Comparison of ENCODE assay signal across 1 cellular context in the genomic region with DNA sequence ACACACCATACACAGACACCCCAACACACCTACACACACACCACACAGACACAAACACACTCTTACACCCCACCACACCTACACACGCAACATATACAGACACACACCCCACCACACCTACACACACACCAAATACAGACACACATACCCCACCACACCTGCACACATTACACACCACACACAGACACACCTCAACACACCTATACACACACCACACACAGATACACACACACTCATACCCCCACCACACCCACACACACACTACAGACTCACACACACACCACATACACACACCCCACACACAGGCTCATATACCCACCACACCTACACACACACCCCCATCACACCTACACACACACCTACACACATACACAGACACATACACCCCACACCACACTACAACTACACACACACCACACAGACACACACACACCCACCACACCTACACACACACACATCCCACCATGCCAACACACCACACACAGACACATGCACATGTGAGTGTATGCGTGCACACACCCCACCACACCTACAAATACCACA.
TF ChIP-seq lines count a peak whose summit lies in the region.

No MANE protein-coding gene starts in this region.

TF ChIP-seq in HepG2, 621 proteins besides CTCF, POLR2A, EP300 and RAD21 (continues in another document):
- TF ChIP-seq NBN (conservative IDR thresholded peaks at IDR 0.05) (peak; percentile 4; the same call in 1 of the 2 replicates), HNF4A (CRISPR knock-in tag; IDR thresholded peaks at IDR 0.05) (no peak), ZNF354B (CRISPR knock-in tag; IDR thresholded peaks at IDR 0.05) (no peak), RFX1 (IDR thresholded peaks at IDR 0.05) (no peak), ZFYVE20 (CRISPR knock-in tag; IDR thresholded peaks at IDR 0.05; ENCODE audit: borderline replicate concordance, low read depth) (no peak), ZNF44 (CRISPR knock-in tag; IDR thresholded peaks at IDR 0.05) (no peak), ZBTB20 (CRISPR knock-in tag; IDR thresholded peaks at IDR 0.05; ENCODE audit: borderline replicate concordance, low read depth) (no peak), ZNF468 (CRISPR knock-in tag; IDR thresholded peaks at IDR 0.05) (no peak), ZMYM3 (CRISPR knock-in tag; IDR thresholded peaks at IDR 0.05) (no peak), AGO2 (optimal IDR thresholded peaks at IDR 0.05; ENCODE audit: low read depth, low read length) (no peak), ZNF563 (CRISPR knock-in tag; IDR thresholded peaks at IDR 0.05) (no peak), ATF7-NPFF (CRISPR knock-in tag; IDR thresholded peaks at IDR 0.05; ENCODE audit: low read depth) (no peak), KDM5A (IDR thresholded peaks at IDR 0.05; ENCODE audit: borderline replicate concordance, low read length) (no peak), ZNF225 (CRISPR knock-in tag; IDR thresholded peaks at IDR 0.05) (0 out of 2 replicates have a peak, but pooled peaks have one; percentile 27), ZNF883 (CRISPR knock-in tag; IDR thresholded peaks at IDR 0.05; ENCODE audit: not compliant biosample characterization) (no peak), CCAR2 (optimal IDR thresholded peaks at IDR 0.05; ENCODE audit: low read depth, low read length) (peak; percentile 48), U2AF1 (optimal IDR thresholded peaks at IDR 0.05; ENCODE audit: low read depth, low read length) (no peak), SMARCE1 (IDR thresholded peaks at IDR 0.05; ENCODE audit: borderline replicate concordance) (no peak), ZNF766 (CRISPR knock-in tag; IDR thresholded peaks at IDR 0.05; ENCODE audit: borderline replicate concordance) (no peak), MXI1 (IDR thresholded peaks at IDR 0.05; ENCODE audit: borderline replicate concordance, low read depth, low read length) (no peak), ZNF7 (CRISPR knock-in tag; IDR thresholded peaks at IDR 0.05) (no peak), ZNF570 (CRISPR knock-in tag; IDR thresholded peaks at IDR 0.05; ENCODE audit: borderline replicate concordance) (no peak), KDM5B (CRISPR knock-in tag; IDR thresholded peaks at IDR 0.05; ENCODE audit: borderline replicate concordance) (no peak), TOPORS (CRISPR knock-in tag; IDR thresholded peaks at IDR 0.05) (no peak), HOXA7 (CRISPR knock-in tag; IDR thresholded peaks at IDR 0.05) (peak; percentile 63; the same call in 1 of the 2 replicates), ZNF10 (CRISPR knock-in tag; IDR thresholded peaks at IDR 0.05; ENCODE audit: borderline replicate concordance, low read depth) (no peak), ZNF547 (CRISPR knock-in tag; IDR thresholded peaks at IDR 0.05) (no peak), ZNF557 (CRISPR knock-in tag; IDR thresholded peaks at IDR 0.05) (no peak), ZNF567 (CRISPR knock-in tag; IDR thresholded peaks at IDR 0.05; ENCODE audit: borderline replicate concordance) (no peak), SRSF9 (IDR thresholded peaks at IDR 0.05; ENCODE audit: borderline replicate concordance, insufficient read depth, low read depth, low read length, poor library complexity, severe bottlenecking) (no peak), GABPA (IDR thresholded peaks at IDR 0.05; ENCODE audit: low read depth, low read length) (no peak), GABPA (CRISPR knock-in tag; IDR thresholded peaks at IDR 0.05; ENCODE audit: low read depth) (no peak), ZFP36L1 (CRISPR knock-in tag; IDR thresholded peaks at IDR 0.05) (no peak), ZNF841 (CRISPR knock-in tag; IDR thresholded peaks at IDR 0.05; ENCODE audit: borderline replicate concordance) (0 out of 2 replicates have a peak, but pooled peaks have one; percentile 27), SPEN (CRISPR knock-in tag; IDR thresholded peaks at IDR 0.05; ENCODE audit: low read depth) (no peak), ZNF672 (CRISPR knock-in tag; IDR thresholded peaks at IDR 0.05) (peak; percentile 55; the same call in 1 of the 2 replicates), GABPB1 (CRISPR knock-in tag; IDR thresholded peaks at IDR 0.05) (no peak), SIN3B (IDR thresholded peaks at IDR 0.05; ENCODE audit: low read length) (no peak), CCDC6 (CRISPR knock-in tag; IDR thresholded peaks at IDR 0.05) (no peak), EEA1 (CRISPR knock-in tag; IDR thresholded peaks at IDR 0.05; ENCODE audit: borderline replicate concordance) (no peak), ZNF607 (CRISPR knock-in tag; IDR thresholded peaks at IDR 0.05; ENCODE audit: borderline replicate concordance) (no peak), FIP1L1 (IDR thresholded peaks at IDR 0.05; ENCODE audit: borderline replicate concordance, insufficient read depth, low read depth, low read length) (no peak), ZFAT (CRISPR knock-in tag; conservative IDR thresholded peaks at IDR 0.05) (no peak), HOXD1 (CRISPR knock-in tag; IDR thresholded peaks at IDR 0.05) (no peak), ISX (CRISPR knock-in tag; conservative IDR thresholded peaks at IDR 0.05) (no peak), CBX1 (IDR thresholded peaks at IDR 0.05; ENCODE audit: low read depth) (no peak), RAD51 (IDR thresholded peaks at IDR 0.05; ENCODE audit: borderline replicate concordance) (peak; percentile 17; the same call in 1 of the 2 replicates), BCL6 (CRISPR knock-in tag; IDR thresholded peaks at IDR 0.05) (no peak), ZNF121 (CRISPR knock-in tag; IDR thresholded peaks at IDR 0.05) (no peak), ZFP36L2 (CRISPR knock-in tag; IDR thresholded peaks at IDR 0.05) (no peak), ZNF263 (CRISPR knock-in tag; IDR thresholded peaks at IDR 0.05) (no peak), MYNN (CRISPR knock-in tag; IDR thresholded peaks at IDR 0.05; ENCODE audit: low read depth) (no peak), SP2 (CRISPR knock-in tag; IDR thresholded peaks at IDR 0.05) (no peak), SYNCRIP (IDR thresholded peaks at IDR 0.05; ENCODE audit: insufficient read depth, low read depth, low read length) (no peak), MEIS2 (CRISPR knock-in tag; IDR thresholded peaks at IDR 0.05) (no peak), ZNF589 (CRISPR knock-in tag; conservative IDR thresholded peaks at IDR 0.05) (0 out of 2 replicates have a peak, but pooled peaks have one; percentile 24), PAF1 (CRISPR knock-in tag; IDR thresholded peaks at IDR 0.05) (no peak), ATF1 (CRISPR knock-in tag; IDR thresholded peaks at IDR 0.05) (no peak)
- TF ChIP-seq, protein P1, sequence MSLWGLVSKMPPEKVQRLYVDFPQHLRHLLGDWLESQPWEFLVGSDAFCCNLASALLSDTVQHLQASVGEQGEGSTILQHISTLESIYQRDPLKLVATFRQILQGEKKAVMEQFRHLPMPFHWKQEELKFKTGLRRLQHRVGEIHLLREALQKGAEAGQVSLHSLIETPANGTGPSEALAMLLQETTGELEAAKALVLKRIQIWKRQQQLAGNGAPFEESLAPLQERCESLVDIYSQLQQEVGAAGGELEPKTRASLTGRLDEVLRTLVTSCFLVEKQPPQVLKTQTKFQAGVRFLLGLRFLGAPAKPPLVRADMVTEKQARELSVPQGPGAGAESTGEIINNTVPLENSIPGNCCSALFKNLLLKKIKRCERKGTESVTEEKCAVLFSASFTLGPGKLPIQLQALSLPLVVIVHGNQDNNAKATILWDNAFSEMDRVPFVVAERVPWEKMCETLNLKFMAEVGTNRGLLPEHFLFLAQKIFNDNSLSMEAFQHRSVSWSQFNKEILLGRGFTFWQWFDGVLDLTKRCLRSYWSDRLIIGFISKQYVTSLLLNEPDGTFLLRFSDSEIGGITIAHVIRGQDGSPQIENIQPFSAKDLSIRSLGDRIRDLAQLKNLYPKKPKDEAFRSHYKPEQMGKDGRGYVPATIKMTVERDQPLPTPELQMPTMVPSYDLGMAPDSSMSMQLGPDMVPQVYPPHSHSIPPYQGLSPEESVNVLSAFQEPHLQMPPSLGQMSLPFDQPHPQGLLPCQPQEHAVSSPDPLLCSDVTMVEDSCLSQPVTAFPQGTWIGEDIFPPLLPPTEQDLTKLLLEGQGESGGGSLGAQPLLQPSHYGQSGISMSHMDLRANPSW (CRISPR knock-in tag; IDR thresholded peaks at IDR 0.05; ENCODE audit: borderline replicate concordance) = no peak
- TF ChIP-seq, protein P2, sequence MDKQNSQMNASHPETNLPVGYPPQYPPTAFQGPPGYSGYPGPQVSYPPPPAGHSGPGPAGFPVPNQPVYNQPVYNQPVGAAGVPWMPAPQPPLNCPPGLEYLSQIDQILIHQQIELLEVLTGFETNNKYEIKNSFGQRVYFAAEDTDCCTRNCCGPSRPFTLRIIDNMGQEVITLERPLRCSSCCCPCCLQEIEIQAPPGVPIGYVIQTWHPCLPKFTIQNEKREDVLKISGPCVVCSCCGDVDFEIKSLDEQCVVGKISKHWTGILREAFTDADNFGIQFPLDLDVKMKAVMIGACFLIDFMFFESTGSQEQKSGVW (CRISPR knock-in tag; IDR thresholded peaks at IDR 0.05; ENCODE audit: borderline replicate concordance) = no peak
- TF ChIP-seq, protein P3, sequence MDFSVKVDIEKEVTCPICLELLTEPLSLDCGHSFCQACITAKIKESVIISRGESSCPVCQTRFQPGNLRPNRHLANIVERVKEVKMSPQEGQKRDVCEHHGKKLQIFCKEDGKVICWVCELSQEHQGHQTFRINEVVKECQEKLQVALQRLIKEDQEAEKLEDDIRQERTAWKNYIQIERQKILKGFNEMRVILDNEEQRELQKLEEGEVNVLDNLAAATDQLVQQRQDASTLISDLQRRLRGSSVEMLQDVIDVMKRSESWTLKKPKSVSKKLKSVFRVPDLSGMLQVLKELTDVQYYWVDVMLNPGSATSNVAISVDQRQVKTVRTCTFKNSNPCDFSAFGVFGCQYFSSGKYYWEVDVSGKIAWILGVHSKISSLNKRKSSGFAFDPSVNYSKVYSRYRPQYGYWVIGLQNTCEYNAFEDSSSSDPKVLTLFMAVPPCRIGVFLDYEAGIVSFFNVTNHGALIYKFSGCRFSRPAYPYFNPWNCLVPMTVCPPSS (IDR thresholded peaks at IDR 0.05) = no peak
- TF ChIP-seq, protein P4, sequence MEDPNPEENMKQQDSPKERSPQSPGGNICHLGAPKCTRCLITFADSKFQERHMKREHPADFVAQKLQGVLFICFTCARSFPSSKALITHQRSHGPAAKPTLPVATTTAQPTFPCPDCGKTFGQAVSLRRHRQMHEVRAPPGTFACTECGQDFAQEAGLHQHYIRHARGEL (CRISPR knock-in tag; IDR thresholded peaks at IDR 0.05) = no peak
- TF ChIP-seq, protein P5, sequence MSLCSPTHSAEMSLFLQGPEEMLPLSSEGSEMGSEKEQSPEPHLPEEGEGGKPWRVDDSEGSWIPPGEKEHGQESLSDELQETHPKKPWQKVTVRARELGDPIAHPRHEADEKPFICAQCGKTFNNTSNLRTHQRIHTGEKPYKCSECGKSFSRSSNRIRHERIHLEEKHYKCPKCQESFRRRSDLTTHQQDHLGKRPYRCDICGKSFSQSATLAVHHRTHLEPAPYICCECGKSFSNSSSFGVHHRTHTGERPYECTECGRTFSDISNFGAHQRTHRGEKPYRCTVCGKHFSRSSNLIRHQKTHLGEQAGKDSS (CRISPR knock-in tag; IDR thresholded peaks at IDR 0.05; ENCODE audit: borderline replicate concordance, low read depth) = 0 out of 2 replicates have a peak, but pooled peaks have one; percentile 19
- TF ChIP-seq, protein P6, sequence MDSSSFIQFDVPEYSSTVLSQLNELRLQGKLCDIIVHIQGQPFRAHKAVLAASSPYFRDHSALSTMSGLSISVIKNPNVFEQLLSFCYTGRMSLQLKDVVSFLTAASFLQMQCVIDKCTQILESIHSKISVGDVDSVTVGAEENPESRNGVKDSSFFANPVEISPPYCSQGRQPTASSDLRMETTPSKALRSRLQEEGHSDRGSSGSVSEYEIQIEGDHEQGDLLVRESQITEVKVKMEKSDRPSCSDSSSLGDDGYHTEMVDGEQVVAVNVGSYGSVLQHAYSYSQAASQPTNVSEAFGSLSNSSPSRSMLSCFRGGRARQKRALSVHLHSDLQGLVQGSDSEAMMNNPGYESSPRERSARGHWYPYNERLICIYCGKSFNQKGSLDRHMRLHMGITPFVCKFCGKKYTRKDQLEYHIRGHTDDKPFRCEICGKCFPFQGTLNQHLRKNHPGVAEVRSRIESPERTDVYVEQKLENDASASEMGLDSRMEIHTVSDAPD (CRISPR knock-in tag; IDR thresholded peaks at IDR 0.05) = no peak
- TF ChIP-seq, protein P7, sequence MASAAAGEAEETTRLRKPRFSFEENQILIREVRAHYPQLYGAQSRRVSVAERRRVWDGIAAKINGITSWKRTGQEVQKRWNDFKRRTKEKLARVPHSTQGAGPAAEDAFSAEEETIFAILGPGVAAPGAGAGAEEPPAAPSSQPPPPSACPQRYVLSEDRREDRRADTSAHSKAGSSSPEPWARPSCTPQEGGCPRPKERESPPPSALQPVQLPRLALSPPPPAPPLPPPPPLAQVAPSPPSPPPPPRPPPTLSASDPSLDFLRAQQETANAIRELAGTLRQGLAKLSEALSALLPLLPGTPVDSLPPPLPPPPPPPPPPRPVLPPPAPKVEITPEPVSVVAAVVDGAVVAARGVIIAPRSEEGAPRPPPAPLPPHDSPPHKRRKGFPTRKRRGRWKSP (CRISPR knock-in tag; IDR thresholded peaks at IDR 0.05) = no peak
- TF ChIP-seq, protein P8, sequence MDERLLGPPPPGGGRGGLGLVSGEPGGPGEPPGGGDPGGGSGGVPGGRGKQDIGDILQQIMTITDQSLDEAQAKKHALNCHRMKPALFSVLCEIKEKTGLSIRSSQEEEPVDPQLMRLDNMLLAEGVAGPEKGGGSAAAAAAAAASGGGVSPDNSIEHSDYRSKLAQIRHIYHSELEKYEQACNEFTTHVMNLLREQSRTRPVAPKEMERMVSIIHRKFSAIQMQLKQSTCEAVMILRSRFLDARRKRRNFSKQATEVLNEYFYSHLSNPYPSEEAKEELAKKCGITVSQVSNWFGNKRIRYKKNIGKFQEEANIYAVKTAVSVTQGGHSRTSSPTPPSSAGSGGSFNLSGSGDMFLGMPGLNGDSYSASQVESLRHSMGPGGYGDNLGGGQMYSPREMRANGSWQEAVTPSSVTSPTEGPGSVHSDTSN (CRISPR knock-in tag; IDR thresholded peaks at IDR 0.05) = no peak
- TF ChIP-seq, protein P9, sequence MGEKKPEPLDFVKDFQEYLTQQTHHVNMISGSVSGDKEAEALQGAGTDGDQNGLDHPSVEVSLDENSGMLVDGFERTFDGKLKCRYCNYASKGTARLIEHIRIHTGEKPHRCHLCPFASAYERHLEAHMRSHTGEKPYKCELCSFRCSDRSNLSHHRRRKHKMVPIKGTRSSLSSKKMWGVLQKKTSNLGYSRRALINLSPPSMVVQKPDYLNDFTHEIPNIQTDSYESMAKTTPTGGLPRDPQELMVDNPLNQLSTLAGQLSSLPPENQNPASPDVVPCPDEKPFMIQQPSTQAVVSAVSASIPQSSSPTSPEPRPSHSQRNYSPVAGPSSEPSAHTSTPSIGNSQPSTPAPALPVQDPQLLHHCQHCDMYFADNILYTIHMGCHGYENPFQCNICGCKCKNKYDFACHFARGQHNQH (CRISPR knock-in tag; IDR thresholded peaks at IDR 0.05) = no peak
- TF ChIP-seq, protein P10, sequence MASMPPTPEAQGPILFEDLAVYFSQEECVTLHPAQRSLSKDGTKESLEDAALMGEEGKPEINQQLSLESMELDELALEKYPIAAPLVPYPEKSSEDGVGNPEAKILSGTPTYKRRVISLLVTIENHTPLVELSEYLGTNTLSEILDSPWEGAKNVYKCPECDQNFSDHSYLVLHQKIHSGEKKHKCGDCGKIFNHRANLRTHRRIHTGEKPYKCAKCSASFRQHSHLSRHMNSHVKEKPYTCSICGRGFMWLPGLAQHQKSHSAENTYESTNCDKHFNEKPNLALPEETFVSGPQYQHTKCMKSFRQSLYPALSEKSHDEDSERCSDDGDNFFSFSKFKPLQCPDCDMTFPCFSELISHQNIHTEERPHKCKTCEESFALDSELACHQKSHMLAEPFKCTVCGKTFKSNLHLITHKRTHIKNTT (CRISPR knock-in tag; IDR thresholded peaks at IDR 0.05) = no peak
